8 cellular contexts compared by ENCODE assay signal in genomic region chr2:113080134-113080533, GRCh38. TPM values are rescaled to one million over a fixed set of nuclear protein-coding genes. Genes with fewer than 3 reads are reported as not detected.
DNase-seq lines count a peak whose midpoint lies in the region; ATAC-seq and TF ChIP-seq lines count a peak whose summit lies in the region.

No MANE protein-coding gene starts in this region.

- POLR2A ChIA-PET in CD4-positive, alpha-beta T cell (lab: Charles Lee), result no interaction called here
- POLR2A ChIA-PET in HEK293T (lab: Yijun Ruan, JAX), result interaction anchor here (1.9 kb wide), 1 partner anchor 119 kb away, joined by 8 read pairs; no protein-coding TSS in a partner anchor

- peaks cover 4% of the 10 kb centered on the region for H3K4me1 Mint-ChIP-seq in CD4-positive, alpha-beta T cell (ENCODE audit: low read depth)
- peaks cover 8% of the 10 kb centered on the region for H3K4me1 Mint-ChIP-seq in activated naive CD8-positive, alpha-beta T cell treated with anti-CD3 and anti-CD28 coated beads for 36 hours

- no peaks in the 10 kb centered on the region for H3K9me3 Mint-ChIP-seq in CD4-positive, alpha-beta T cell
- no peaks in the 10 kb centered on the region for H3K9me3 Mint-ChIP-seq in activated naive CD8-positive, alpha-beta T cell treated with anti-CD3 and anti-CD28 coated beads for 36 hours

- no peak overlapping the region for H3K4me3 ChIP-seq in iPS DF 6.9 (ENCODE audit: low read length)

- peak; percentile 60 for TF ChIP-seq CTCF in CD4-positive, alpha-beta T cell (IDR thresholded peaks at IDR 0.05)

- no peak overlapping the region for H3K4me3 Mint-ChIP-seq in CD4-positive, alpha-beta T cell
- H3K4me3 Mint-ChIP-seq in activated naive CD8-positive, alpha-beta T cell treated with anti-CD3 and anti-CD28 coated beads for 36 hours, result no peak overlapping the region

- H3K9me3 ChIP-seq in CD4-positive, alpha-beta T cell (ENCODE audit: control insufficient read depth, low read length), result no peaks in the 10 kb centered on the region
- H3K9me3 ChIP-seq in iPS DF 6.9 (ENCODE audit: control insufficient read depth, insufficient read depth, low read length), result no peaks in the 10 kb centered on the region

- no peak overlapping the region for H3K27ac ChIP-seq in CD4-positive, alpha-beta T cell (ENCODE audit: low read depth, low read length)
- H3K27ac ChIP-seq in iPS DF 6.9 (ENCODE audit: low read length), result no peak overlapping the region

- no peaks in the 10 kb centered on the region for H3K36me3 Mint-ChIP-seq in CD4-positive, alpha-beta T cell (ENCODE audit: low read depth)
- no peaks in the 10 kb centered on the region for H3K36me3 Mint-ChIP-seq in activated naive CD8-positive, alpha-beta T cell treated with anti-CD3 and anti-CD28 coated beads for 36 hours

- H3K27ac Mint-ChIP-seq in CD4-positive, alpha-beta T cell, result no peak overlapping the region
- H3K27ac Mint-ChIP-seq in activated naive CD8-positive, alpha-beta T cell treated with anti-CD3 and anti-CD28 coated beads for 36 hours, result no peak overlapping the region

- ATAC-seq in CD4-positive, alpha-beta T cell (ENCODE audit: poor library complexity), result peak; percentile 77
- ATAC-seq in GM19395 (IDR thresholded peaks at IDR 0.05; ENCODE audit: unreplicated experiment) (no peak), HG03342 (IDR thresholded peaks at IDR 0.05; ENCODE audit: unreplicated experiment) (no peak)

- no peaks in the 10 kb centered on the region for H3K27me3 ChIP-seq in CD4-positive, alpha-beta T cell (ENCODE audit: control insufficient read depth, insufficient read depth, low read length)
- H3K27me3 ChIP-seq in iPS DF 6.9 (ENCODE audit: control insufficient read depth, insufficient read depth, low read length), result no peaks in the 10 kb centered on the region

- intact Hi-C loops in CD4-positive, alpha-beta T cell (cut with DNase I, micrococcal nuclease), result loop anchor here in 1 of 2 experiments (5.0 kb wide), 1 partner anchor 117 kb away; no protein-coding TSS in a partner anchor

- WGBS in iPS DF 6.9 (ENCODE audit: insufficient coverage, insufficient read length), result no CpG with 5 or more reads among the region's 9 CpGs

- H3K27me3 Mint-ChIP-seq in CD4-positive, alpha-beta T cell, result no peaks in the 10 kb centered on the region
- H3K27me3 Mint-ChIP-seq in activated naive CD8-positive, alpha-beta T cell treated with anti-CD3 and anti-CD28 coated beads for 36 hours, result no peaks in the 10 kb centered on the region

- peaks cover 2% of the 10 kb centered on the region; the same call in 1 of the 2 replicates for H3K4me1 ChIP-seq in iPS DF 6.9 (ENCODE audit: control insufficient read depth, insufficient read depth, low read length)

- H3K36me3 ChIP-seq in iPS DF 6.9 (ENCODE audit: control insufficient read depth, insufficient read depth, low read length), result no peaks in the 10 kb centered on the region

- CTCF ChIA-PET in CD4-positive, alpha-beta T cell (lab: Charles Lee), result interaction anchor here (0.7 to 1.1 kb wide), 2 partner anchors 18 to 22 kb away, joined by 4 to 5 read pairs; no protein-coding TSS in a partner anchor
- CTCF ChIA-PET in HEK293T (lab: Yijun Ruan, JAX), result interaction anchor here (0.6 to 2.3 kb wide), 21 partner anchors 11 to 310 kb away, joined by 3 to 31 read pairs (median 4); partner anchors contain the start of gene IL1F10

- DNase-seq in CD4-positive, alpha-beta T cell, result peak in 7 of 10 experiments; percentile 23 to 55 (median 28)
- DNase-seq in HEK293T (ENCODE audit: extremely low spot score) (peak; percentile 65), RKO (ENCODE audit: low spot score) (peak; percentile 25), iPS DF 6.9 (ENCODE audit: low read depth, low spot score) (peak; percentile 47)
- DNase-seq in activated naive CD8-positive, alpha-beta T cell treated with anti-CD3 and anti-CD28 coated beads for 36 hours, result peak; percentile 45
- peak; percentile 30 to 53 for DNase-seq in stimulated activated CD4-positive, alpha-beta T cell treated with anti-CD3 and anti-CD28 coated beads, Interleukin-4, amount 100 ng/mL, for 4 hours

TF ChIP-seq in HEK293T, 16 proteins besides CTCF, POLR2A, EP300 and RAD21:
- no peak for TF ChIP-seq L3MBTL2 (conservative IDR thresholded peaks at IDR 0.05)
TF ChIP-seq in HEK293T: peak in this region for 0.

RNA-seq across cellular contexts. Expression of gene IL1F10, which starts 12.4 kb away (rescaled TPM):
- total RNA-seq in CD4-positive, alpha-beta T cell, result not detected
- not detected for total RNA-seq in activated naive CD8-positive, alpha-beta T cell treated with anti-CD3 and anti-CD28 coated beads for 36 hours

RNA-seq across cellular contexts. Expression of gene IL36RN, which starts 21.1 kb away (rescaled TPM):
- total RNA-seq in CD4-positive, alpha-beta T cell, result not detected
- not detected for total RNA-seq in activated naive CD8-positive, alpha-beta T cell treated with anti-CD3 and anti-CD28 coated beads for 36 hours

RNA-seq across cellular contexts. Expression of gene IL36B, which starts 27.5 kb away (rescaled TPM):
- not detected for total RNA-seq in CD4-positive, alpha-beta T cell
- total RNA-seq in activated naive CD8-positive, alpha-beta T cell treated with anti-CD3 and anti-CD28 coated beads for 36 hours, result not detected

RNA-seq across cellular contexts. Expression of gene IL1RN, which starts 47.3 kb away (rescaled TPM):
- under 1 TPM; 0.31 to 0.58 TPM for total RNA-seq in CD4-positive, alpha-beta T cell
- total RNA-seq in activated naive CD8-positive, alpha-beta T cell treated with anti-CD3 and anti-CD28 coated beads for 36 hours, result under 1 TPM; 0.19 to 0.30 TPM
